ENCODE assay signal across 9 cellular contexts in genomic region chr5:180026320-180026719, GRCh38. TPM values are rescaled to one million over a fixed set of nuclear protein-coding genes. Genes with fewer than 3 reads are reported as not detected.
A peak's percentile ranks its signal among the peaks of the same experiment; 100 is the strongest.
DNase-seq lines count a peak whose midpoint lies in the region; FAIRE-seq and TF ChIP-seq lines count a peak whose summit lies in the region.
"Had no signal": no experiment of that assay in that cellular context is flagged by ENCODE, and none has a peak within 500 bp of the region (broad histone marks: within the 10 kb centered on the region; RNA-seq: fewer than 3 reads in every experiment).

No MANE protein-coding gene starts in this region.

- H3K36me3 ChIP-seq in brain microvascular endothelial cell (replicated peaks) (no peaks in the 10 kb centered on the region), thyroid gland (no peaks in the 10 kb centered on the region)

- 24 to 35% methylated on average over 4 of the region's 4 CpGs for WGBS in thyroid gland, 2 donors

- TF ChIP-seq POLR2A in thyroid gland (IDR thresholded peaks at IDR 0.05) (no peak), GM12892 (IDR thresholded peaks at IDR 0.05; ENCODE audit: low read depth, low read length) (no peak)

- no peak overlapping the region for H3K4me3 ChIP-seq in brain microvascular endothelial cell (ENCODE audit: low read depth, low read length)
- H3K4me3 ChIP-seq in thyroid gland (replicated peaks in 1 of 3): no peak overlapping the region

- DNase-seq in NOMO-1 treated with DMSO at 0.1 percent for 48 hours (lab: John Stamatoyannopoulos, UW; ENCODE audit: unreplicated experiment): peak; percentile 42
- DNase-seq in NOMO-1 treated with dmso at 0.1 percent for 144 hours (lab: John Stamatoyannopoulos, UW; ENCODE audit: unreplicated experiment): no peak
- DNase-seq in brain microvascular endothelial cell: peak; percentile 78
- DNase-seq in kidney glomerular epithelial cell (lab: John Stamatoyannopoulos, UW): peak; percentile 41
- peak; percentile 56 to 59 for DNase-seq in thyroid gland
- DNase-seq in GM12892 (ENCODE audit: insufficient read length): no peak
- DNase-seq in stimulated activated CD4-positive, alpha-beta T cell treated with anti-CD3 and anti-CD28 coated beads, Interleukin-1b, Interleukin-23, amount 100 ng/mL, for 48 hours: no peak
- no peak for DNase-seq in GM19239 (ENCODE audit: insufficient read length, low spot score)
- DNase-seq: activated B cell treated with CpG ODN at 0.5 μM for 24 hours had no signal

- in situ Hi-C loops in brain microvascular endothelial cell (cut with HindIII; ENCODE audit: low pct_ligation_motif_present, low sequenced_read_pairs): no loop called here

- TF ChIP-seq CTCF in brain microvascular endothelial cell (IDR thresholded peaks at IDR 0.05; ENCODE audit: low read depth, low read length, missing control alignments): no peak
- no peak for TF ChIP-seq CTCF in thyroid gland (IDR thresholded peaks at IDR 0.05)

- H3K27me3 ChIP-seq in brain microvascular endothelial cell (replicated peaks) (no peaks in the 10 kb centered on the region), thyroid gland (no peaks in the 10 kb centered on the region)

- H3K27ac ChIP-seq in brain microvascular endothelial cell (no peak overlapping the region), thyroid gland (peak overlapping the region; percentile 13 to 64 (median 49))

- no peaks in the 10 kb centered on the region for H3K9me3 ChIP-seq in thyroid gland

- intact Hi-C loops in thyroid gland (cut with DNase I): no loop called here

- no peak for FAIRE-seq in GM12892 (lab: Jason Lieb, UNC)
- no peak for FAIRE-seq in GM19239 (lab: Jason Lieb, UNC)

- H3K4me1 ChIP-seq in thyroid gland: peaks cover 17% of the 10 kb centered on the region in 2 donors

RNA-seq across cellular contexts. Expression of gene RNF130, which starts 45.2 kb away (rescaled TPM):
- 100 to 1,000 TPM in 1 of 4 donors, 10 to 100 TPM in 3; 55.0 to 121 (median 69.4) TPM for total RNA-seq in thyroid gland
- polyA plus RNA-seq in GM12892 (2012; ENCODE audit: missing spikeins): 0.06 TPM

Comparison
In these comparisons a context has a peak if more than half of its experiments do, and no peak if none do; other contexts are left out.
1. DNase-seq: peak in NOMO-1 treated with DMSO at 0.1 percent for 48 hours (single experiment), brain microvascular endothelial cell (single experiment), kidney glomerular epithelial cell (single experiment) and thyroid gland (2 of 2); none in NOMO-1 treated with dmso at 0.1 percent for 144 hours (single experiment), GM12892 (single experiment), stimulated activated CD4-positive, alpha-beta T cell treated with anti-CD3 and anti-CD28 coated beads, Interleukin-1b, Interleukin-23, amount 100 ng/mL, for 48 hours (single experiment) and GM19239 (single experiment).